In the genomic region with DNA sequence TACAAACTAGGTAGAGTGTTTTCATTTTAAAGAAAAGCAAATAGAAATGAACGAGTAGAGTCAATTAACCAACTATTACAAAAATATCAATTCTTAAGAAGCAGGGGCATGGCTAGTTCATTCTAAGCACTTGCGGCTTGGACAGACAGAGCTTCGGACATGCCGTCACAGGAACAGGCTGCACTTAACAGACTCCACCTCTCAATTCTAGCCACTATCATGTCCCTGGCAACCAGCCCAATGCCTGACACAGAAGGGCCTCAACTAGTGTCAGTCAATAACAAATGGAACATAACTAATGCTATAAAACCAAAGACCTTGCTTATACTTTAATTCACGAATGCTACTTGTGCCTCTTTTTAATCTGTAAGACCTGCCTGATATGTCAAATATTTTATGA, we compare ENCODE assay signal across 27 cellular contexts.
"Had no signal": no experiment of that assay in that cellular context is flagged by ENCODE, and none has a peak within 500 bp of the region (broad histone marks: within the 10 kb centered on the region; RNA-seq: fewer than 3 reads in every experiment).

No MANE protein-coding gene starts in this region.

- H3K36me3 Mint-ChIP-seq: natural killer cell had no signal

- H3K4me3 Mint-ChIP-seq: effector memory CD8-positive, alpha-beta T cell; memory B cell; natural killer cell; stimulated activated naive B cell treated with anti-CD40 and anti-IgM and Interleukin-4, amounts not matched to agents 10 μg/mL and 1 μg/mL and 100 μg/mL, for 72 hours; stimulated activated naive CD8-positive, alpha-beta T cell treated with anti-CD3 and anti-CD28 coated beads, Interleukin-15, Interleukin-2, amounts not matched to agents 100 ng/mL and 50 ng/mL, for 24 hours had no signal

- H3K4me1 Mint-ChIP-seq: memory B cell; natural killer cell; stimulated activated naive B cell treated with anti-CD40 and anti-IgM and Interleukin-4, amounts not matched to agents 10 μg/mL and 1 μg/mL and 100 μg/mL, for 72 hours had no signal

- H3K27me3 Mint-ChIP-seq: effector memory CD8-positive, alpha-beta T cell; memory B cell; stimulated activated naive B cell treated with anti-CD40 and anti-IgM and Interleukin-4, amounts not matched to agents 10 μg/mL and 1 μg/mL and 100 μg/mL, for 72 hours; stimulated activated naive CD8-positive, alpha-beta T cell treated with anti-CD3 and anti-CD28 coated beads, Interleukin-15, Interleukin-2, amounts not matched to agents 100 ng/mL and 50 ng/mL, for 24 hours had no signal

- H3K27ac ChIP-seq: colonic mucosa, gastrocnemius medialis, hepatocyte, ovary, psoas muscle, right lobe of liver, thoracic aorta, tibial nerve, upper lobe of left lung had no signal

- H3K27ac Mint-ChIP-seq: effector memory CD8-positive, alpha-beta T cell; natural killer cell; stimulated activated naive B cell treated with anti-CD40 and anti-IgM and Interleukin-4, amounts not matched to agents 10 μg/mL and 1 μg/mL and 100 μg/mL, for 72 hours; stimulated activated naive CD8-positive, alpha-beta T cell treated with anti-CD3 and anti-CD28 coated beads, Interleukin-15, Interleukin-2, amounts not matched to agents 100 ng/mL and 50 ng/mL, for 24 hours had no signal

- H3K9me3 ChIP-seq: colonic mucosa, gastrocnemius medialis, ovary, psoas muscle, right lobe of liver, thoracic aorta, tibial nerve, upper lobe of left lung had no signal

- H3K4me3 ChIP-seq: colonic mucosa, gastrocnemius medialis, hepatocyte, lung, ovary, psoas muscle, right lobe of liver, thoracic aorta, tibial nerve, upper lobe of left lung had no signal

- FAIRE-seq: endometrium, islet of Langerhans, small intestine, urothelium cell line had no signal

- H3K4me1 ChIP-seq: colonic mucosa, gastrocnemius medialis, psoas muscle, right lobe of liver, tibial nerve, upper lobe of left lung had no signal

- DNase-seq: colonic mucosa; effector memory CD8-positive, alpha-beta T cell; foreskin fibroblast; gastrocnemius medialis; head of caudate nucleus; left colon; natural killer cell; occipital lobe; ovary; posterior cingulate gyrus; psoas muscle; right lobe of liver; small intestine; stimulated activated CD4-positive, alpha-beta T cell treated with anti-CD3 and anti-CD28 coated beads, Interleukin-15, amount 100 ng/mL, for 24 hours; stimulated activated CD4-positive, alpha-beta T cell treated with anti-CD3 and anti-CD28 coated beads, Interleukin-2, amount 100 ng/mL, for 48 hours; stimulated activated naive B cell treated with anti-CD40 and anti-IgM and Interleukin-4, amounts not matched to agents 10 μg/mL and 1 μg/mL and 100 μg/mL, for 72 hours; upper lobe of left lung had no signal

- H3K27me3 ChIP-seq: colonic mucosa, gastrocnemius medialis, hepatocyte, ovary, right lobe of liver, tibial nerve, upper lobe of left lung had no signal

- ATAC-seq: effector memory CD8-positive, alpha-beta T cell; esophagus mucosa; gastrocnemius medialis; left colon; natural killer cell; psoas muscle; right lobe of liver; stimulated activated naive B cell treated with anti-CD40 and anti-IgM and Interleukin-4, amounts not matched to agents 10 μg/mL and 1 μg/mL and 100 μg/mL, for 72 hours had no signal

- H3K9me3 Mint-ChIP-seq: natural killer cell; stimulated activated naive CD8-positive, alpha-beta T cell treated with anti-CD3 and anti-CD28 coated beads, Interleukin-15, Interleukin-2, amounts not matched to agents 100 ng/mL and 50 ng/mL, for 24 hours had no signal

- H3K36me3 ChIP-seq: colonic mucosa, gastrocnemius medialis, ovary, right lobe of liver, thoracic aorta, upper lobe of left lung had no signal
